ENCODE assay signal across 8 cellular contexts in the genomic region with DNA sequence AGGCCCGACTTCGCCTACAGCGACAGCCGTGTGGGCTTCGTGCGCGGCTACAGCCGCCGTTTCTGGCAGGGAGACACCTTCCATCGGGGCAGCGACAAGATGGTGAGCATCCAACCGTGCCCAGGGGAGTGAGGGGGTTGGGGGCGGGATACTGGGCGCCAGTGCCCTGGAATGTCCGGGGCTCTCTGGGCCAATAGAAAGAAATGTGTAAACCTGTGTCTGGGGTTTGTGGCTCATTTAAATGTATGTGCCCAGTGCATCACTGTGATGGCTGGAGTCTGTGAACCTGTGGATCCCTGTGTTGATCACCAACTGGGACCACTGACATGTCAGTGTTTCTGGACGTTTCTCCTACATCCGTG. TPM values are rescaled to one million over a fixed set of nuclear protein-coding genes. Genes with fewer than 3 reads are reported as not detected.
DNase-seq lines count a peak whose midpoint lies in the region; ATAC-seq, FAIRE-seq and TF ChIP-seq lines count a peak whose summit lies in the region.

No MANE protein-coding gene starts in this region.

- H3K36me3 ChIP-seq in HUES6 (ENCODE audit: control insufficient read depth, insufficient read depth, low read length) (peaks cover 27% of the 10 kb centered on the region), colonic mucosa (no peaks in the 10 kb centered on the region)

- H3K27ac Mint-ChIP-seq in natural killer cell treated with Interleukin-12 subunit alpha and Interleukin-12 subunit beta and Interleukin-15 and Interleukin-18, amount 100 ng/mL, for 72 hours, result peak overlapping the region; percentile 66 to 83

- peaks cover 12 to 31% of the 10 kb centered on the region in 2 donors for H3K4me1 Mint-ChIP-seq in natural killer cell treated with Interleukin-12 subunit alpha and Interleukin-12 subunit beta and Interleukin-15 and Interleukin-18, amount 100 ng/mL, for 72 hours (ENCODE audit: low read depth in 2 of 2)

- no peaks in the 10 kb centered on the region for H3K9me3 ChIP-seq in HUES6 (ENCODE audit: control insufficient read depth, insufficient read depth, low read depth, low read length)
- H3K9me3 ChIP-seq in colonic mucosa, result no peaks in the 10 kb centered on the region

- H3K4me1 ChIP-seq in HUES6 (ENCODE audit: control insufficient read depth, insufficient read depth, low read length) (peaks cover 25% of the 10 kb centered on the region), colonic mucosa (peaks cover 9% of the 10 kb centered on the region)

- DNase-seq in colonic mucosa (no peak), NCI-H524 (lab: John Stamatoyannopoulos, UW) (no peak), GM12892 (ENCODE audit: insufficient read length) (no peak)
- DNase-seq in natural killer cell treated with Interleukin-12 subunit alpha and Interleukin-12 subunit beta and Interleukin-15 and Interleukin-18, amount 100 ng/mL, for 72 hours (ENCODE audit: low spot score), result no peak
- DNase-seq in stimulated activated CD8-positive, alpha-beta memory T cell treated with anti-CD3 and anti-CD28 coated beads, Interleukin-4, amount 100 ng/mL, for 48 hours, result no peak

- H3K9ac ChIP-seq in HUES6 (ENCODE audit: low read length) (peak overlapping the region; percentile 90), colonic mucosa (ENCODE audit: low read depth in 2 of 2, low read length in 2 of 2) (peak overlapping the region; percentile 81 to 88)

- no peaks in the 10 kb centered on the region for H3K9me3 Mint-ChIP-seq in natural killer cell treated with Interleukin-12 subunit alpha and Interleukin-12 subunit beta and Interleukin-15 and Interleukin-18, amount 100 ng/mL, for 72 hours

- TF ChIP-seq CTCF in C4-2B (conservative IDR thresholded peaks at IDR 0.05) (no peak), colonic mucosa (IDR thresholded peaks at IDR 0.05) (no peak)

- no peaks in the 10 kb centered on the region for H3K36me3 Mint-ChIP-seq in natural killer cell treated with Interleukin-12 subunit alpha and Interleukin-12 subunit beta and Interleukin-15 and Interleukin-18, amount 100 ng/mL, for 72 hours

- FAIRE-seq in GM12892 (lab: Jason Lieb, UNC), result no peak

- H3K4me3 ChIP-seq in HUES6 (ENCODE audit: low read depth, low read length) (peak overlapping the region; percentile 97), colonic mucosa (peak overlapping the region; percentile 74)

- intact Hi-C loops in colonic mucosa (cut with DNase I), result no loop called here

- no peaks in the 10 kb centered on the region for H3K27me3 ChIP-seq in HUES6 (ENCODE audit: control insufficient read depth, insufficient read depth, low read length)
- no peaks in the 10 kb centered on the region for H3K27me3 ChIP-seq in colonic mucosa

- no peak for ATAC-seq in natural killer cell treated with Interleukin-12 subunit alpha and Interleukin-12 subunit beta and Interleukin-15 and Interleukin-18, amount 100 ng/mL, for 72 hours
- no peak for ATAC-seq in GM21381 (IDR thresholded peaks at IDR 0.05; ENCODE audit: unreplicated experiment)

- peak overlapping the region; percentile 89 for H3K4me3 Mint-ChIP-seq in natural killer cell treated with Interleukin-12 subunit alpha and Interleukin-12 subunit beta and Interleukin-15 and Interleukin-18, amount 100 ng/mL, for 72 hours

- H3K27ac ChIP-seq in C4-2B, result peak overlapping the region; percentile 72
- peak overlapping the region; percentile 96 for H3K27ac ChIP-seq in HUES6 (ENCODE audit: low read depth, low read length)
- H3K27ac ChIP-seq in colonic mucosa, result peak overlapping the region; percentile 81

- peaks cover 0 to 10% of the 10 kb centered on the region in 2 donors for H3K27me3 Mint-ChIP-seq in natural killer cell treated with Interleukin-12 subunit alpha and Interleukin-12 subunit beta and Interleukin-15 and Interleukin-18, amount 100 ng/mL, for 72 hours

- TF ChIP-seq POLR2A in GM12892 (IDR thresholded peaks at IDR 0.05; ENCODE audit: low read depth, low read length), result no peak

RNA-seq across cellular contexts. Expression of a gene that starts 0.4 kb away (rescaled TPM):
- 10 to 100 TPM in 1 of 2 donors, 1 to 10 TPM in 1; 4.0 to 20.9 TPM for total RNA-seq in colonic mucosa
- total RNA-seq in natural killer cell treated with Interleukin-12 subunit alpha and Interleukin-12 subunit beta and Interleukin-15 and Interleukin-18, amount 100 ng/mL, for 72 hours, result 10 to 100 TPM in 1 of 2 donors, 1 to 10 TPM in 1; 7.7 to 13.1 TPM
- 1.4 TPM for polyA plus RNA-seq in GM12892 (2012; ENCODE audit: missing spikeins)

RNA-seq across cellular contexts. Expression of a gene that starts 24.6 kb away (rescaled TPM):
- 10 to 100 TPM; 18.5 to 21.6 TPM for total RNA-seq in colonic mucosa
- under 1 TPM in 1 of 2 donors, not detected in 1; 0.17 TPM for total RNA-seq in natural killer cell treated with Interleukin-12 subunit alpha and Interleukin-12 subunit beta and Interleukin-15 and Interleukin-18, amount 100 ng/mL, for 72 hours
- polyA plus RNA-seq in GM12892 (2012; ENCODE audit: missing spikeins), result 0.17 TPM

RNA-seq across cellular contexts. Expression of a gene that starts 59.4 kb away (rescaled TPM):
- 10 to 100 TPM; 18.3 to 19.2 TPM for total RNA-seq in colonic mucosa
- total RNA-seq in natural killer cell treated with Interleukin-12 subunit alpha and Interleukin-12 subunit beta and Interleukin-15 and Interleukin-18, amount 100 ng/mL, for 72 hours, result 10 to 100 TPM; 22.8 to 27.3 TPM
- 4.0 TPM for polyA plus RNA-seq in GM12892 (2012; ENCODE audit: missing spikeins)

Comparison
In these comparisons a context has a peak if more than half of its experiments do, and no peak if none do; other contexts are left out.
1. RNA of a gene that starts 24.6 kb away (total RNA-seq): 18.5 to 21.6 TPM in colonic mucosa; 0.17 TPM in natural killer cell treated with Interleukin-12 subunit alpha and Interleukin-12 subunit beta and Interleukin-15 and Interleukin-18, amount 100 ng/mL, for 72 hours; every median in the first group is over 10 times any median in the second.
2. Peak in every context shown above with its lines, with median percentiles within 50 percentile points of each other: H3K27ac ChIP-seq.